In genomic region chr11:118924591-118925585, GRCh38 we compare ENCODE assay signal across 1 cellular context.
TF ChIP-seq lines count a peak whose summit lies in the region.

No MANE protein-coding gene starts in this region.

TF ChIP-seq in HepG2, 621 proteins besides CTCF, POLR2A, EP300 and RAD21 (continued from another document and continues in another):
- TF ChIP-seq ARID3A (IDR thresholded peaks at IDR 0.05; ENCODE audit: low read depth, low read length) (no peak), ZIK1 (CRISPR knock-in tag; IDR thresholded peaks at IDR 0.05; ENCODE audit: borderline replicate concordance, low read depth) (no peak), HDAC2 (CRISPR knock-in tag; IDR thresholded peaks at IDR 0.05) (no peak), SALL1 (CRISPR knock-in tag; IDR thresholded peaks at IDR 0.05) (peak; percentile 53), ADNP (CRISPR knock-in tag; IDR thresholded peaks at IDR 0.05) (no peak), DRAP1 (CRISPR knock-in tag; IDR thresholded peaks at IDR 0.05) (no peak), SP2 (CRISPR knock-in tag; IDR thresholded peaks at IDR 0.05) (no peak), ZFP36L1 (CRISPR knock-in tag; IDR thresholded peaks at IDR 0.05) (no peak), MZF1 (CRISPR knock-in tag; IDR thresholded peaks at IDR 0.05; ENCODE audit: borderline replicate concordance) (no peak), NR2C2 (CRISPR knock-in tag; IDR thresholded peaks at IDR 0.05; ENCODE audit: borderline replicate concordance) (peak; percentile 75), KDM2A (CRISPR knock-in tag; IDR thresholded peaks at IDR 0.05; ENCODE audit: borderline replicate concordance, low read depth) (peak; percentile 50; the same call in 1 of the 2 replicates), KDM5A (IDR thresholded peaks at IDR 0.05; ENCODE audit: borderline replicate concordance, low read length) (no peak), ATF1 (CRISPR knock-in tag; IDR thresholded peaks at IDR 0.05) (no peak), ZSCAN21 (CRISPR knock-in tag; IDR thresholded peaks at IDR 0.05; ENCODE audit: borderline replicate concordance) (no peak), ZNF510 (CRISPR knock-in tag; IDR thresholded peaks at IDR 0.05; ENCODE audit: low read depth) (no peak), KAT2B (IDR thresholded peaks at IDR 0.05; ENCODE audit: borderline replicate concordance, low read depth, low read length) (no peak), CBFB (CRISPR knock-in tag; IDR thresholded peaks at IDR 0.05) (no peak), HIVEP1 (CRISPR knock-in tag; IDR thresholded peaks at IDR 0.05) (0 out of 2 replicates have a peak, but pooled peaks have one; percentile 34), KDM3A (CRISPR knock-in tag; IDR thresholded peaks at IDR 0.05; ENCODE audit: low read depth) (0 out of 2 replicates have a peak, but pooled peaks have one; percentile 25), CBX5 (CRISPR knock-in tag; IDR thresholded peaks at IDR 0.05; ENCODE audit: borderline replicate concordance) (peak; percentile 22; the same call in 1 of the 2 replicates), ZNF549 (CRISPR knock-in tag; IDR thresholded peaks at IDR 0.05) (no peak), SIN3B (IDR thresholded peaks at IDR 0.05; ENCODE audit: low read length) (no peak), SMAD9 (CRISPR knock-in tag; IDR thresholded peaks at IDR 0.05) (peak; percentile 62; the same call in 1 of the 2 replicates), TEAD3 (CRISPR knock-in tag; optimal IDR thresholded peaks at IDR 0.05; ENCODE audit: borderline replicate concordance) (no peak), ESRRA (CRISPR knock-in tag; IDR thresholded peaks at IDR 0.05; ENCODE audit: low read depth) (peak; percentile 42; the same call in 1 of the 2 replicates), HMGA1 (CRISPR knock-in tag; conservative IDR thresholded peaks at IDR 0.05) (no peak), PTBP1 (IDR thresholded peaks at IDR 0.05; ENCODE audit: low read depth, low read length, poor library complexity, severe bottlenecking) (no peak), PPARG (CRISPR knock-in tag; conservative IDR thresholded peaks at IDR 0.05) (no peak), ZFP82 (CRISPR knock-in tag; IDR thresholded peaks at IDR 0.05; ENCODE audit: borderline replicate concordance) (no peak), ZNF296 (CRISPR knock-in tag; conservative IDR thresholded peaks at IDR 0.05) (no peak), ZFY (CRISPR knock-in tag; IDR thresholded peaks at IDR 0.05) (peak; percentile 94), ZSCAN5A (CRISPR knock-in tag; IDR thresholded peaks at IDR 0.05; ENCODE audit: borderline replicate concordance) (no peak), ZNF414 (CRISPR knock-in tag; IDR thresholded peaks at IDR 0.05) (no peak), MTA3 (CRISPR knock-in tag; IDR thresholded peaks at IDR 0.05) (no peak), ZNF329 (CRISPR knock-in tag; IDR thresholded peaks at IDR 0.05; ENCODE audit: low read depth) (no peak), ZNF891 (CRISPR knock-in tag; IDR thresholded peaks at IDR 0.05) (no peak), FOXP1 (IDR thresholded peaks at IDR 0.05) (no peak), FOXP1 (CRISPR knock-in tag; IDR thresholded peaks at IDR 0.05) (no peak), CHD4 (IDR thresholded peaks at IDR 0.05; ENCODE audit: borderline replicate concordance, low read length) (no peak), ZSCAN25 (CRISPR knock-in tag; IDR thresholded peaks at IDR 0.05) (0 out of 2 replicates have a peak, but pooled peaks have one; percentile 32), HNF4G (IDR thresholded peaks at IDR 0.05; ENCODE audit: borderline replicate concordance, low read depth, low read length) (no peak), HNF4G (CRISPR knock-in tag; IDR thresholded peaks at IDR 0.05; ENCODE audit: borderline replicate concordance, low read depth) (no peak), ZNF503 (CRISPR knock-in tag; IDR thresholded peaks at IDR 0.05) (no peak), ZFP37 (CRISPR knock-in tag; IDR thresholded peaks at IDR 0.05; ENCODE audit: borderline replicate concordance) (no peak), SMARCC2 (IDR thresholded peaks at IDR 0.05) (no peak), HOMEZ (CRISPR knock-in tag; IDR thresholded peaks at IDR 0.05; ENCODE audit: low read depth) (no peak), RELA (CRISPR knock-in tag; IDR thresholded peaks at IDR 0.05) (no peak), ZSCAN30 (CRISPR knock-in tag; IDR thresholded peaks at IDR 0.05) (no peak), ZFP36L2 (CRISPR knock-in tag; IDR thresholded peaks at IDR 0.05) (no peak), WIZ (CRISPR knock-in tag; IDR thresholded peaks at IDR 0.05) (no peak), ZNF800 (CRISPR knock-in tag; IDR thresholded peaks at IDR 0.05) (no peak), ZNF264 (CRISPR knock-in tag; IDR thresholded peaks at IDR 0.05) (0 out of 2 replicates have a peak, but pooled peaks have one; percentile 18), GLI4 (CRISPR knock-in tag; IDR thresholded peaks at IDR 0.05; ENCODE audit: borderline replicate concordance) (0 out of 2 replicates have a peak, but pooled peaks have one; percentile 26), RFX3 (CRISPR knock-in tag; IDR thresholded peaks at IDR 0.05) (no peak), ZNF230 (CRISPR knock-in tag; IDR thresholded peaks at IDR 0.05) (no peak), HHEX (CRISPR knock-in tag; IDR thresholded peaks at IDR 0.05) (no peak), CENPT (CRISPR knock-in tag; IDR thresholded peaks at IDR 0.05; ENCODE audit: low read depth) (no peak), PHF21A (CRISPR knock-in tag; IDR thresholded peaks at IDR 0.05) (no peak), ELF4 (CRISPR knock-in tag; IDR thresholded peaks at IDR 0.05; ENCODE audit: borderline replicate concordance) (no peak), ZNF792 (CRISPR knock-in tag; IDR thresholded peaks at IDR 0.05) (no peak), NFIC (IDR thresholded peaks at IDR 0.05; ENCODE audit: low read length) (no peak), ZNF780A (CRISPR knock-in tag; IDR thresholded peaks at IDR 0.05) (no peak), ZBTB46 (CRISPR knock-in tag; IDR thresholded peaks at IDR 0.05; ENCODE audit: borderline replicate concordance) (no peak), KMT2B (CRISPR knock-in tag; IDR thresholded peaks at IDR 0.05) (no peak), ZNF431 (CRISPR knock-in tag; IDR thresholded peaks at IDR 0.05; ENCODE audit: borderline replicate concordance, low read depth) (no peak), MYNN (CRISPR knock-in tag; IDR thresholded peaks at IDR 0.05; ENCODE audit: low read depth) (peak; percentile 87; the same call in 1 of the 2 replicates), ZNF652 (CRISPR knock-in tag; IDR thresholded peaks at IDR 0.05; ENCODE audit: borderline replicate concordance, low read depth) (no peak), ZBTB44 (CRISPR knock-in tag; IDR thresholded peaks at IDR 0.05) (no peak), SETDB1 (CRISPR knock-in tag; IDR thresholded peaks at IDR 0.05; ENCODE audit: borderline replicate concordance) (no peak), ZBTB7B (CRISPR knock-in tag; IDR thresholded peaks at IDR 0.05) (peak; percentile 58; the same call in 1 of the 2 replicates), GATAD1 (CRISPR knock-in tag; IDR thresholded peaks at IDR 0.05) (peak; percentile 48; the same call in 1 of the 2 replicates)
